Comparison of ENCODE assay signal across 32 cellular contexts in genomic region chr6:108810057-108810643, GRCh38.
"Had no signal": no experiment of that assay in that cellular context is flagged by ENCODE, and none has a peak within 500 bp of the region (broad histone marks: within the 10 kb centered on the region; RNA-seq: fewer than 3 reads in every experiment).

No MANE protein-coding gene starts in this region.

- H3K9me3 ChIP-seq: adrenal gland had no signal

- ATAC-seq: activated CD8-positive, alpha-beta T cell treated with anti-CD3 and anti-CD28 coated beads for 36 hours; activated naive CD4-positive, alpha-beta T cell treated with anti-CD3 and anti-CD28 coated beads, Interleukin-2, amount 50 U/mL, for 72 hours; activated T-cell treated with anti-CD3 and anti-CD28 coated beads, Interleukin-2, amount 50 U/mL, for 4 hours; activated T-cell treated with anti-CD3 and anti-CD28 coated beads, Interleukin-2, amount 50 U/mL, for 72 hours; activated T-helper 17 cell treated with anti-CD3 and anti-CD28 coated beads, Interleukin-2, amount 50 U/mL, for 72 hours; T-cell had no signal

- H3K27ac Mint-ChIP-seq: activated B cell treated with CpG ODN at 0.5 μM for 24 hours; activated CD4-positive, alpha-beta memory T cell treated with anti-CD3 and anti-CD28 coated beads for 36 hours; activated CD4-positive, alpha-beta T cell treated with anti-CD3 and anti-CD28 coated beads, Interleukin-2, amount 10 ng/mL, durations not matched to agents 24 days and 14 days; activated CD8-positive, alpha-beta T cell treated with anti-CD3 and anti-CD28 coated beads for 36 hours; activated naive CD4-positive, alpha-beta T cell treated with anti-CD3 and anti-CD28 coated beads for 36 hours; activated T-cell treated with anti-CD3 and anti-CD28 coated beads, Interleukin-2, amount 50 U/mL, for 72 hours; activated T-helper 1 cell treated with anti-CD3 and anti-CD28 coated beads, Interleukin-12 subunit alpha, Interleukin-12 subunit beta, Interleukin-2, Interleukin-4 antibody, amounts not matched to agents 30 ng/mL and 10 ng/mL and 1 ng/mL, durations not matched to agents 14 hours and 24 hours and 36 hours; T-cell; T-helper 2 cell treated with Interferon-gamma antibody and Interleukin-4, amounts not matched to agents 5 μg/mL and 100 μg/mL, for 36 hours had no signal

- H3K36me3 ChIP-seq: adrenal gland had no signal

- H3K4me3 Mint-ChIP-seq: activated B cell treated with CpG ODN at 0.5 μM for 24 hours; activated CD4-positive, alpha-beta memory T cell treated with anti-CD3 and anti-CD28 coated beads for 36 hours; activated CD4-positive, alpha-beta T cell treated with anti-CD3 and anti-CD28 coated beads, Interleukin-2, amount 10 ng/mL, durations not matched to agents 24 days and 14 days; activated CD8-positive, alpha-beta T cell treated with anti-CD3 and anti-CD28 coated beads for 36 hours; activated naive CD4-positive, alpha-beta T cell treated with anti-CD3 and anti-CD28 coated beads for 36 hours; activated naive CD8-positive, alpha-beta T cell treated with anti-CD3 and anti-CD28 coated beads for 36 hours; activated T-cell treated with anti-CD3 and anti-CD28 coated beads, Interleukin-2, amount 50 U/mL, for 4 hours; activated T-cell treated with anti-CD3 and anti-CD28 coated beads, Interleukin-2, amount 50 U/mL, for 72 hours; activated T-helper 1 cell treated with anti-CD3 and anti-CD28 coated beads, Interleukin-12 subunit alpha, Interleukin-12 subunit beta, Interleukin-2, Interleukin-4 antibody, amounts not matched to agents 30 ng/mL and 10 ng/mL and 1 ng/mL, durations not matched to agents 14 hours and 24 hours and 36 hours; activated T-helper 17 cell treated with anti-CD3 and anti-CD28 coated beads, Interleukin-2, amount 50 U/mL, for 72 hours; brain; T-cell; T-helper 2 cell treated with Interferon-gamma antibody and Interleukin-4, amounts not matched to agents 5 μg/mL and 100 μg/mL, for 36 hours had no signal

- DNase-seq: activated B cell treated with CpG ODN at 0.5 μM for 24 hours; activated CD4-positive, alpha-beta memory T cell treated with anti-CD3 and anti-CD28 coated beads for 36 hours; activated CD4-positive, alpha-beta T cell treated with anti-CD3 and anti-CD28 coated beads for 4 hours; activated CD4-positive, alpha-beta T cell treated with anti-CD3 and anti-CD28 coated beads, Interleukin-2, amount 10 ng/mL, durations not matched to agents 24 days and 14 days; activated CD4-positive, alpha-beta T cell treated with anti-CD3 and anti-CD28 coated beads, Interleukin-2, amount 50 U/mL, for 1 hour; activated CD4-positive, alpha-beta T cell treated with anti-CD3 and anti-CD28 coated beads, Interleukin-2, amount 50 U/mL, for 4 hours; activated CD4-positive, CD25-positive, alpha-beta regulatory T cell treated with anti-CD3 and anti-CD28 coated beads, Interleukin-2, amount 50 U/mL, for 72 hours; activated CD8-positive, alpha-beta memory T cell treated with anti-CD3 and anti-CD28 coated beads, Interleukin-2, amount 50 U/mL, for 4 hours; activated CD8-positive, alpha-beta T cell treated with anti-CD3 and anti-CD28 coated beads for 36 hours; activated effector memory CD4-positive, alpha-beta T cell treated with anti-CD3 and anti-CD28 coated beads, Interleukin-2, amount 50 U/mL, for 16 hours; activated gamma-delta T cell treated with Interleukin-2 at 50 U/mL for 16 hours; activated naive CD4-positive, alpha-beta T cell; activated naive CD4-positive, alpha-beta T cell treated with anti-CD3 and anti-CD28 coated beads for 36 hours; activated naive CD4-positive, alpha-beta T cell treated with anti-CD3 and anti-CD28 coated beads, Interleukin-2, amount 50 U/mL, for 16 hours; activated naive CD8-positive, alpha-beta T cell treated with anti-CD3 and anti-CD28 coated beads for 36 hours; activated T-cell treated with anti-CD3 and anti-CD28 coated beads for 4 hours; activated T-cell treated with anti-CD3 and anti-CD28 coated beads, Interleukin-2, amount 50 U/mL, for 1 hour; activated T-cell treated with anti-CD3 and anti-CD28 coated beads, Interleukin-2, amount 50 U/mL, for 4 hours; activated T-cell treated with anti-CD3 and anti-CD28 coated beads, Interleukin-2, amount 50 U/mL, for 72 hours; adrenal gland; amniotic stem cell; aorta; central memory CD4-positive, alpha-beta T cell; T-cell; T-helper 2 cell; T-helper 9 cell had no signal

- H3K27ac ChIP-seq: adrenal gland, VCaP had no signal

- H3K4me3 ChIP-seq: adrenal gland had no signal

- H3K27me3 ChIP-seq: adrenal gland had no signal

- H3K27me3 Mint-ChIP-seq: activated CD4-positive, alpha-beta memory T cell treated with anti-CD3 and anti-CD28 coated beads for 36 hours; activated CD8-positive, alpha-beta T cell treated with anti-CD3 and anti-CD28 coated beads for 36 hours; activated naive CD8-positive, alpha-beta T cell treated with anti-CD3 and anti-CD28 coated beads for 36 hours; activated T-helper 17 cell treated with anti-CD3 and anti-CD28 coated beads, Interleukin-2, amount 50 U/mL, for 72 hours; T-cell had no signal

- H3K9me3 Mint-ChIP-seq: activated CD8-positive, alpha-beta T cell treated with anti-CD3 and anti-CD28 coated beads for 36 hours; activated naive CD4-positive, alpha-beta T cell treated with anti-CD3 and anti-CD28 coated beads for 36 hours; activated naive CD4-positive, alpha-beta T cell treated with anti-CD3 and anti-CD28 coated beads, Interleukin-2, amount 50 U/mL, for 72 hours; activated T-cell treated with anti-CD3 and anti-CD28 coated beads, Interleukin-2, amount 50 U/mL, for 4 hours; activated T-helper 1 cell treated with anti-CD3 and anti-CD28 coated beads, Interleukin-12 subunit alpha, Interleukin-12 subunit beta, Interleukin-2, Interleukin-4 antibody, amounts not matched to agents 30 ng/mL and 10 ng/mL and 1 ng/mL, durations not matched to agents 14 hours and 24 hours and 36 hours; activated T-helper 17 cell treated with anti-CD3 and anti-CD28 coated beads, Interleukin-2, amount 50 U/mL, for 72 hours; T-helper 2 cell treated with Interferon-gamma antibody and Interleukin-4, amounts not matched to agents 5 μg/mL and 100 μg/mL, for 36 hours had no signal

- H3K4me1 Mint-ChIP-seq: activated naive CD8-positive, alpha-beta T cell treated with anti-CD3 and anti-CD28 coated beads for 36 hours; activated T-helper 17 cell treated with anti-CD3 and anti-CD28 coated beads, Interleukin-2, amount 50 U/mL, for 72 hours had no signal

- H3K36me3 Mint-ChIP-seq: activated naive CD8-positive, alpha-beta T cell treated with anti-CD3 and anti-CD28 coated beads for 36 hours; T-cell had no signal
